13 cellular contexts compared by ENCODE assay signal in genomic region chrY:18718714-18719113, GRCh38. TPM values are rescaled to one million over a fixed set of nuclear protein-coding genes. Genes with fewer than 3 reads are reported as not detected.
"Had no signal": no experiment of that assay in that cellular context is flagged by ENCODE, and none has a peak within 500 bp of the region (broad histone marks: within the 10 kb centered on the region; RNA-seq: fewer than 3 reads in every experiment).

No MANE protein-coding gene starts in this region.

RNA-seq across cellular contexts. Expression of gene HSFY2, which starts 54.8 kb away (rescaled TPM):
- total RNA-seq: activated CD4-positive, alpha-beta memory T cell treated with anti-CD3 and anti-CD28 coated beads, Interleukin-2, amount 10 ng/mL, durations not matched to agents 7 days and 5 days; activated CD4-positive, alpha-beta T cell treated with anti-CD3 and anti-CD28 coated beads, Interleukin-2, amount 10 ng/mL, durations not matched to agents 7 days and 5 days; activated T-cell treated with anti-CD3 and anti-CD28 coated beads, Interleukin-2, amount 50 U/mL, for 4 hours; activated T-helper 2 cell treated with anti-CD3 and anti-CD28 coated beads, Interferon-gamma antibody, Interleukin-2, Interleukin-4, amounts not matched to agents 10 μg/mL and 5 μg/mL and 100 μg/mL, durations not matched to agents 14 hours and 24 hours and 36 hours; chondrocyte; gastrocnemius medialis; left lung; lower lobe of right lung; naive thymus-derived CD8-positive, alpha-beta T cell; neural crest cell; pancreas; sciatic nerve; uterus had no signal
- polyA plus RNA-seq: naive thymus-derived CD8-positive, alpha-beta T cell; pancreas had no signal
